Comparison of ENCODE assay signal across 2 cellular contexts in the genomic region with DNA sequence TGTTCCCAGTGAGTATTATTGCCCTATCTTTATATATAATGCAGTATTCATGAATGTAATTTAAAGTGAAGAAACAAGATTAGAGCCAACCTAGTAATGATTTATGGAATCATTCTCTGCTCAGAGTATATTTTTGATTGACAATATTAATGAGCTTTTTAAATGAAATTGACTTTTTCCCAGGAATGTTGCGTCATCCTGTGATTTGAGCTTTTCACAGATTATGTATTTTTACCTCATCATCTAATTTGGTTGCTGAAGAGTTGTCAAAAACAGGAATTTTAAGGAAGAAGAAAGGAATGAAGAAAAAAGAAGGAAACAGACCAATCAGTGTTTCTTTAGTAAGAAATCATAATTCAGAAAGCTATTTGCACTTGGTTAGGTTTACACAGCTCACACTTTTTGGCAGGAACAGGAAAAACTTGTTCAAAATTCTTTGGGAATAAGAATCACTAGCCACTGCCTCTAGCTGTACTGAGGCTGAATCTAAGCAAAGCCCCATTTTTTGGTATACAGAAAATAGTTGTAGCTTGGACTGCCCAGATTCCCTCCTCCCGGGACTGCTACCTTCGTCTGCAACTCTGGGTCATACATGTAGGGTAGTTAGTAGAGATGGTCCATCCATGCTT.
TF ChIP-seq lines count a peak whose summit lies in the region.

No MANE protein-coding gene starts in this region.

TF ChIP-seq in IMR-90, 13 proteins besides CTCF, POLR2A, EP300 and RAD21:
- TF ChIP-seq CEBPB (IDR thresholded peaks at IDR 0.05; ENCODE audit: low read depth, low read length) (peak; percentile 82), CHD1 (IDR thresholded peaks at IDR 0.05; ENCODE audit: low read depth, low read length) (no peak), FOS (IDR thresholded peaks at IDR 0.05; ENCODE audit: low read depth, low read length) (no peak), MAFK (IDR thresholded peaks at IDR 0.05; ENCODE audit: low read depth, low read length) (no peak)
- TF ChIP-seq, protein P1, sequence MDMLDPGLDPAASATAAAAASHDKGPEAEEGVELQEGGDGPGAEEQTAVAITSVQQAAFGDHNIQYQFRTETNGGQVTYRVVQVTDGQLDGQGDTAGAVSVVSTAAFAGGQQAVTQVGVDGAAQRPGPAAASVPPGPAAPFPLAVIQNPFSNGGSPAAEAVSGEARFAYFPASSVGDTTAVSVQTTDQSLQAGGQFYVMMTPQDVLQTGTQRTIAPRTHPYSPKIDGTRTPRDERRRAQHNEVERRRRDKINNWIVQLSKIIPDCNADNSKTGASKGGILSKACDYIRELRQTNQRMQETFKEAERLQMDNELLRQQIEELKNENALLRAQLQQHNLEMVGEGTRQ (IDR thresholded peaks at IDR 0.05; ENCODE audit: low read depth, low read length) = no peak

TF ChIP-seq in H1, 55 proteins besides CTCF, POLR2A, EP300 and RAD21:
- TF ChIP-seq CEBPB (IDR thresholded peaks at IDR 0.05; ENCODE audit: low read depth, low read length) = peak; percentile 60
- no peak for TF ChIP-seq SP4 (IDR thresholded peaks at IDR 0.05; ENCODE audit: low read length)
